8 cellular contexts compared by ENCODE assay signal in the genomic region with DNA sequence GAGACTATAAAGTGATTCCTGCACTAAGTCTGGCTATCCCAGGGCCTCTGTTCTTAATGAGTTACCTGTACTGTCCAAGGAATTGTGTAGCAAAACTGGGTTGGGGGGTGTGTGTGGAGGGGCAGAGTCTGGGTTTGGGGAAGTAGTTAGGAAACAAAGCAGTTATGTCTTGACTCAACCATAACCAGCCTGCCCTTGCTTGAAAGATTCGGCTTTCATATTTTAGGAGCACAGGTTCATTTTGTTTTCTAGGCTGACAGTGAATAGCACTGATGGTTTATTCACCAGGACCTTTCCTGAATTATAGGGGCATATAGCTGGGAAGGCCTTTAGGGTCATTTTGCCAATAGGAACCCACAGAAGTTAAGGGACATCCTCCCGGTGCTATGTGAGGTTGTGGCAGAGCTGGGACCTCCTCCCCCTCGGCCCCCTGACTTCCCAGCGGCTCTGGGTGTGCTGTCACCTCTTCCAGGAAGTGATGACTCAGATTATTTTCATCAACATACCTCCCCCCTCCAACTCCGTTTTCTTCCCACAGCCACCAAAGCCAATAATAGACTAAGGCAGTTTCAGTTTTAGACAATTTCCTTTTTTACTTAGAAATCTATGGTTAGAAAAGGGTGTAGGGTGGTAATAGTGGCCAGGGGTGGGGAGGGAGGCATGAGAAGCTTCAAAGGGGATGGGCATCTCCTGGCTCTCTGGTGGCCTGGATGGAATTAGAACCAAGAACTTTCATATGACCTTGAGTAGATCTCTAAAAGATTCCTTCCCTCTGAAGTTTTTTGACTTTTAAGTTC. TPM values are rescaled to one million over a fixed set of nuclear protein-coding genes. Genes with fewer than 3 reads are reported as not detected.
DNase-seq lines count a peak whose midpoint lies in the region; ATAC-seq and TF ChIP-seq lines count a peak whose summit lies in the region.

No MANE protein-coding gene starts in this region.

- TF ChIP-seq CTCF in GM10266 (IDR thresholded peaks at IDR 0.05; ENCODE audit: control insufficient read depth, insufficient read depth, low read depth, missing control alignments) (no peak), hepatocyte (IDR thresholded peaks at IDR 0.05; ENCODE audit: poor library complexity) (no peak), testis (IDR thresholded peaks at IDR 0.05) (no peak)

- no peaks in the 10 kb centered on the region for H3K9me2 ChIP-seq in hepatocyte (replicated peaks; ENCODE audit: insufficient read depth)

- no peak overlapping the region for H2AFZ ChIP-seq in hepatocyte

- H4K20me1 ChIP-seq in hepatocyte (ENCODE audit: insufficient read depth, poor library complexity, severe bottlenecking) = peaks cover 16% of the 10 kb centered on the region

- H3K4me1 ChIP-seq in hepatocyte (ENCODE audit: insufficient read depth) (peaks cover 24% of the 10 kb centered on the region), testis (peaks cover 13% of the 10 kb centered on the region)

- whole genome bisulfite sequencing in hepatocyte (ENCODE audit: low lambda C conversion rate, missing lambda C conversion rate) = 54% methylated on average over 5 of the region's 5 CpGs
- 40 to 63% methylated on average over 5 of the region's 5 CpGs for WGBS in testis, 2 donors

- intact Hi-C loops in testis (cut with DNase I; ENCODE audit: low total_unique reads) = no loop called here

- H3K27me3 ChIP-seq in hepatocyte = no peaks in the 10 kb centered on the region
- no peaks in the 10 kb centered on the region for H3K27me3 ChIP-seq in testis

- H3K27ac ChIP-seq in hepatocyte (peak overlapping the region; percentile 28), testis (peak overlapping the region in 1 of 2 donors; percentile 73)

- H3K9me3 ChIP-seq in hepatocyte (ENCODE audit: low read depth) = no peaks in the 10 kb centered on the region
- H3K9me3 ChIP-seq in testis = no peaks in the 10 kb centered on the region

- no peaks in the 10 kb centered on the region for H3K36me3 ChIP-seq in hepatocyte (replicated peaks; ENCODE audit: insufficient read depth, low read depth)
- no peaks in the 10 kb centered on the region for H3K36me3 ChIP-seq in testis (ENCODE audit: low read depth, missing control alignments)

- H3K4me3 ChIP-seq in hepatocyte (no peak overlapping the region), testis (no peak overlapping the region)

- TF ChIP-seq POLR2A in testis (IDR thresholded peaks at IDR 0.05) = no peak

- peak; percentile 51 for ATAC-seq in HG02870 (IDR thresholded peaks at IDR 0.05; ENCODE audit: unreplicated experiment)

- peak overlapping the region; percentile 24 for H3K4me2 ChIP-seq in hepatocyte

- peak; percentile 54 for DNase-seq in GM10266 (ENCODE audit: extremely low spot score)
- peak; percentile 88 for DNase-seq in RPMI8226
- DNase-seq in activated naive CD4-positive, alpha-beta T cell treated with anti-CD3 and anti-CD28 coated beads, Interleukin-2, amount 50 U/mL, for 16 hours = peak; percentile 61
- no peak for DNase-seq in hepatocyte (ENCODE audit: low spot score)
- DNase-seq in stimulated activated CD4-positive, alpha-beta T cell treated with anti-CD3 and anti-CD28 coated beads, Interleukin-4, amount 100 ng/mL, for 24 hours = peak; percentile 74
- DNase-seq in T1000 (lab: John Stamatoyannopoulos, UW) = no peak
- no peak for DNase-seq in testis

- peaks cover 80% of the 10 kb centered on the region for H3K79me2 ChIP-seq in hepatocyte

RNA-seq across cellular contexts. Expression of gene SETBP1, which starts 44.8 kb away (rescaled TPM):
- total RNA-seq in hepatocyte (20.1 and 21.1 TPM in 2 replicates), testis (10 to 100 TPM; 33.1 to 34.7 TPM)
- polyA plus RNA-seq in hepatocyte (8.6 and 10.3 TPM in 2 replicates), testis (ENCODE audit: insufficient read depth, low read depth, low replicate concordance) (6.2 TPM)

Comparison
In these comparisons a context has a peak if more than half of its experiments do, and no peak if none do; other contexts are left out.
1. DNase-seq: peak in GM10266 (single experiment), RPMI8226 (single experiment), activated naive CD4-positive, alpha-beta T cell treated with anti-CD3 and anti-CD28 coated beads, Interleukin-2, amount 50 U/mL, for 16 hours (single experiment) and stimulated activated CD4-positive, alpha-beta T cell treated with anti-CD3 and anti-CD28 coated beads, Interleukin-4, amount 100 ng/mL, for 24 hours (single experiment); none in hepatocyte (single experiment), T1000 (single experiment) and testis (single experiment).